1 cellular context compared by ENCODE assay signal in genomic region chr19:58060231-58060630, GRCh38.
TF ChIP-seq lines count a peak whose summit lies in the region.

No MANE protein-coding gene starts in this region.

TF ChIP-seq in GM23338, 12 proteins besides CTCF, POLR2A, EP300 and RAD21 (continued from another document):
- no peak for TF ChIP-seq ZNF462 (CRISPR knock-in tag; IDR thresholded peaks at IDR 0.05)
- no peak for TF ChIP-seq ZNF331 (CRISPR knock-in tag; IDR thresholded peaks at IDR 0.05; ENCODE audit: low read depth)
- TF ChIP-seq REST (IDR thresholded peaks at IDR 0.05; ENCODE audit: unreplicated experiment) = no peak
- TF ChIP-seq POLR2AphosphoS5 (IDR thresholded peaks at IDR 0.05; ENCODE audit: low read depth) = no peak
- no peak for TF ChIP-seq JUNB (IDR thresholded peaks at IDR 0.05; ENCODE audit: unreplicated experiment)
- TF ChIP-seq ZNF114 (CRISPR knock-in tag; IDR thresholded peaks at IDR 0.05) = no peak
TF ChIP-seq in GM23338: peak in this region for 0.
